Comparison of ENCODE assay signal across 22 cellular contexts in the genomic region with DNA sequence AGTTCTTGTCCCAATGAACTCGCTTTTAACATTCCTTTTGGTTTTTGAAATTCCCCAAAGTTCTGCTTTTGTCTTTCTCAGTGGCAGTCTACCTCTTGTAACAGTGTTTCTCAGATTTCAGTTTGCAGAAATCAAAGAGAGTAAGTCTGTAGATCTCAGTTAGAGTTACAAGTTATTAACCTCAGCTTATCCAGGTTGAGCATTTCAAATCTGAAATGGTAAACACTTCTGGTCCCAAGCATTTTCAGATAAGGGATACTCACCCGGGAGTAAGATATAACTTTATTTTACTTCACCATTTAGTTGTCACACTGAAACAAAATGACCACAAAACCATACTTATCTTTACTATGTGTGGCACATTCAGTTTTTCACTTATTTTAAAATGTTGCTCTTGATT.
"Had no signal": no experiment of that assay in that cellular context is flagged by ENCODE, and none has a peak within 500 bp of the region (broad histone marks: within the 10 kb centered on the region; RNA-seq: fewer than 3 reads in every experiment).

No MANE protein-coding gene starts in this region.

- DNase-seq: activated CD4-positive, alpha-beta T cell treated with anti-CD3 and anti-CD28 coated beads, Interleukin-2, amount 10 ng/mL, durations not matched to agents 7 days and 5 days; activated CD8-positive, alpha-beta memory T cell treated with anti-CD3 and anti-CD28 coated beads, Interleukin-2, amount 10 ng/mL, durations not matched to agents 7 days and 5 days; activated effector memory CD4-positive, alpha-beta T cell treated with anti-CD3 and anti-CD28 coated beads, Interleukin-2, amount 50 U/mL, for 16 hours; activated naive CD4-positive, alpha-beta T cell treated with anti-CD3 and anti-CD28 coated beads, Interleukin-2, amount 50 U/mL, for 16 hours; activated T-cell treated with anti-CD3 and anti-CD28 coated beads, Interleukin-2, amount 50 U/mL, for 4 hours; amniotic stem cell; dermis blood vessel endothelial cell; effector memory CD4-positive, alpha-beta T cell; hippocampal formation; islet precursor cell; left colon; midbrain; stimulated activated CD4-positive, alpha-beta T cell treated with anti-CD3 and anti-CD28 coated beads, Interleukin-12 subunit alpha, Interleukin-12 subunit beta, amount 100 ng/mL, for 4 hours; stimulated activated CD4-positive, alpha-beta T cell treated with anti-CD3 and anti-CD28 coated beads, Interleukin-1b, Interleukin-23, amount 100 ng/mL, for 48 hours; stimulated activated CD8-positive, alpha-beta memory T cell treated with anti-CD3 and anti-CD28 coated beads, Interleukin-4, amount 100 ng/mL, for 48 hours; stimulated activated naive CD4-positive, alpha-beta T cell; thyroid gland had no signal

- H3K27me3 Mint-ChIP-seq: activated CD4-positive, alpha-beta T cell treated with anti-CD3 and anti-CD28 coated beads, Interleukin-2, amount 10 ng/mL, durations not matched to agents 7 days and 5 days; activated CD8-positive, alpha-beta memory T cell treated with anti-CD3 and anti-CD28 coated beads, Interleukin-2, amount 10 ng/mL, durations not matched to agents 7 days and 5 days had no signal

- H3K27me3 ChIP-seq: right atrium auricular region, thyroid gland had no signal

- H3K27ac Mint-ChIP-seq: activated CD4-positive, alpha-beta T cell treated with anti-CD3 and anti-CD28 coated beads, Interleukin-2, amount 10 ng/mL, durations not matched to agents 7 days and 5 days; activated CD8-positive, alpha-beta memory T cell treated with anti-CD3 and anti-CD28 coated beads, Interleukin-2, amount 10 ng/mL, durations not matched to agents 7 days and 5 days had no signal

- H3K4me3 Mint-ChIP-seq: activated CD4-positive, alpha-beta T cell treated with anti-CD3 and anti-CD28 coated beads, Interleukin-2, amount 10 ng/mL, durations not matched to agents 7 days and 5 days; activated CD8-positive, alpha-beta memory T cell treated with anti-CD3 and anti-CD28 coated beads, Interleukin-2, amount 10 ng/mL, durations not matched to agents 7 days and 5 days; neural crest cell had no signal

- ATAC-seq: activated CD8-positive, alpha-beta memory T cell treated with anti-CD3 and anti-CD28 coated beads, Interleukin-2, amount 10 ng/mL, durations not matched to agents 7 days and 5 days; activated T-cell treated with anti-CD3 and anti-CD28 coated beads, Interleukin-2, amount 50 U/mL, for 4 hours; left colon had no signal

- H3K4me3 ChIP-seq: lung, prostate gland, right atrium auricular region, thyroid gland had no signal

- H3K9me3 Mint-ChIP-seq: activated CD4-positive, alpha-beta T cell treated with anti-CD3 and anti-CD28 coated beads, Interleukin-2, amount 10 ng/mL, durations not matched to agents 7 days and 5 days; activated T-cell treated with anti-CD3 and anti-CD28 coated beads, Interleukin-2, amount 50 U/mL, for 4 hours; neural crest cell had no signal

- FAIRE-seq: TTC549 had no signal

- H3K9me3 ChIP-seq: prostate gland, right atrium auricular region, thyroid gland had no signal

- H3K36me3 ChIP-seq: prostate gland, right atrium auricular region, thyroid gland had no signal
